ENCODE assay signal across 1 cellular context in genomic region chr13:29572575-29572974, GRCh38.
TF ChIP-seq lines count a peak whose summit lies in the region.

No MANE protein-coding gene starts in this region.

TF ChIP-seq in GM23338, 12 proteins besides CTCF, POLR2A, EP300 and RAD21 (continued from another document):
- TF ChIP-seq REST (IDR thresholded peaks at IDR 0.05; ENCODE audit: unreplicated experiment) (no peak), EZH2 (IDR thresholded peaks at IDR 0.05; ENCODE audit: low read depth, unreplicated experiment) (no peak), ZNF331 (CRISPR knock-in tag; IDR thresholded peaks at IDR 0.05; ENCODE audit: low read depth) (no peak), EZH2phosphoT487 (IDR thresholded peaks at IDR 0.05; ENCODE audit: unreplicated experiment) (no peak)
